Comparison of ENCODE assay signal across 27 cellular contexts in the genomic region with DNA sequence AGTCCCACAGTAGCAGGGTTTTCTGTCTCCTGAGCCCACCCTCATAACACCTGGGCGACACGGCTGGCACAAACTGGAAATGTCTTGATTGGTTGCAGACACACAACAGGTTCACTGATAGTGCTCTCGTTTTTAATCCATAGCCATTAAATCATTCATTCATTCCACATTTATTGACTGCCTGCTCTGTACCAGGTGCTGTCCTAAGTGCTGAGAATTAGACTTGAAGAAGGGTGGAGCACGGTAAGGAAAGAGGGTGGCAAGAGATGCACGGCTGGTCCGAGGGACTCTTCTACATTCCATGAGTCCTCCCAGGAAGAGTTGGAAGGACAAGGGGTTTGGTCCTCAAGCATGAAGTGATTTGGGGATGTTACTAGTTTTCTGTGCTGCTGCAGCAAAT.
DNase-seq lines count a peak whose midpoint lies in the region; ATAC-seq, FAIRE-seq and TF ChIP-seq lines count a peak whose summit lies in the region.
"Had no signal": no experiment of that assay in that cellular context is flagged by ENCODE, and none has a peak within 500 bp of the region (broad histone marks: within the 10 kb centered on the region; RNA-seq: fewer than 3 reads in every experiment).

No MANE protein-coding gene starts in this region.

- H3K9me2 ChIP-seq in SK-N-SH (no peaks in the 10 kb centered on the region), HCT116 (ENCODE audit: insufficient read depth) (no peaks in the 10 kb centered on the region)

- POLR2A ChIA-PET in SK-N-SH (lab: Yijun Ruan, JAX): no interaction called here
- POLR2A ChIA-PET in A549 (lab: Yijun Ruan, JAX): no interaction called here
- POLR2A ChIA-PET in HCT116 (lab: Charles Lee): no interaction called here
- POLR2A ChIA-PET in Caco-2 (lab: Charles Lee): no interaction called here

- TF ChIP-seq CTCF in SK-N-SH (IDR thresholded peaks at IDR 0.05) (no peak), A549 (IDR thresholded peaks at IDR 0.05) (no peak), HCT116 (IDR thresholded peaks at IDR 0.05 in 2 of 3, conservative IDR thresholded peaks at IDR 0.05 in 1 of 3; ENCODE audit: borderline replicate concordance in 1 of 3, insufficient read depth in 1 of 3, low read depth in 2 of 3, low read length in 2 of 3) (no peak), Caco-2 (IDR thresholded peaks at IDR 0.05; ENCODE audit: insufficient read depth in 1 of 2, low read depth in 1 of 2, low read length in 1 of 2, severe bottlenecking in 1 of 2, unreplicated experiment in 1 of 2) (no peak)

- H3K27ac ChIP-seq in SK-N-SH (ENCODE audit: low read depth in 2 of 2, low read length in 1 of 2) (no peak overlapping the region), A549 (no peak overlapping the region), HCT116 (ENCODE audit: low read depth, low read length) (no peak overlapping the region)
- H3K27ac ChIP-seq: 22Rv1, BLaER1 had no signal

- no TSS peak for BruUV-seq in HCT116 (replicated peaks; lab: Mats Ljungman, UMichigan)
- BruUV-seq in Caco-2 (replicated peaks; lab: Mats Ljungman, UMichigan): no TSS peak

- CTCF ChIA-PET in SK-N-SH (lab: Yijun Ruan, JAX) (no interaction called here), A549 (lab: Yijun Ruan, JAX) (no interaction called here), HCT116 (lab: Charles Lee) (no interaction called here), Caco-2 (lab: Charles Lee) (no interaction called here)

- RAD21 ChIA-PET in HCT116 (lab: Charles Lee; ENCODE audit: low non-redundant PET in 1 of 2, low total read pairs in 2 of 2, uncharacterized antibody in 2 of 2, unreplicated experiment in 2 of 2): no interaction called here

- 32% methylated on average over 6 of the region's 6 CpGs for WGBS in SK-N-SH (ENCODE audit: low lambda C conversion rate)
- 29% methylated on average over 6 of the region's 6 CpGs for WGBS in A549 (ENCODE audit: missing lambda C conversion rate)

- no peaks in the 10 kb centered on the region for H3K9me3 ChIP-seq in SK-N-SH
- no peaks in the 10 kb centered on the region for H3K9me3 ChIP-seq in A549
- H3K9me3 ChIP-seq in HCT116 (ENCODE audit: control insufficient read depth in 1 of 2, insufficient read depth in 1 of 2, low read depth in 1 of 2, low read length in 2 of 2): no peaks in the 10 kb centered on the region
- no peaks in the 10 kb centered on the region for H3K9me3 ChIP-seq in MG63
- H3K9me3 ChIP-seq in Caco-2: no peaks in the 10 kb centered on the region
- H3K9me3 ChIP-seq: BE2C had no signal

- H3K4me2 ChIP-seq in SK-N-SH: no peak overlapping the region
- no peak overlapping the region for H3K4me2 ChIP-seq in A549
- no peak overlapping the region for H3K4me2 ChIP-seq in HCT116 (ENCODE audit: low read length)
- H3K4me2 ChIP-seq: BLaER1 had no signal

- no peak overlapping the region for H3K4me3 Mint-ChIP-seq in Caco-2 (ENCODE audit: unreplicated experiment)
- H3K4me3 Mint-ChIP-seq: CD4-positive, alpha-beta memory T cell; CD4-positive, CD25-positive, alpha-beta regulatory T cell; CD8-positive, alpha-beta memory T cell had no signal

- H3K27ac Mint-ChIP-seq in Caco-2 (ENCODE audit: unreplicated experiment): no peak overlapping the region
- H3K27ac Mint-ChIP-seq: CD4-positive, CD25-positive, alpha-beta regulatory T cell; CD8-positive, alpha-beta memory T cell had no signal

- no peaks in the 10 kb centered on the region for H3K9me3 Mint-ChIP-seq in Caco-2 (ENCODE audit: unreplicated experiment)

- no peaks in the 10 kb centered on the region for H3K36me3 Mint-ChIP-seq in Caco-2 (ENCODE audit: insufficient read depth, unreplicated experiment)

- H3K27me3 ChIP-seq in SK-N-SH (ENCODE audit: insufficient read depth): no peaks in the 10 kb centered on the region
- H3K27me3 ChIP-seq in HCT116 (ENCODE audit: insufficient read depth, low read length): no peaks in the 10 kb centered on the region
- no peaks in the 10 kb centered on the region for H3K27me3 ChIP-seq in MG63
- H3K27me3 ChIP-seq in Caco-2 (replicated peaks; ENCODE audit: control insufficient read depth, insufficient read depth, low read length): no peaks in the 10 kb centered on the region
- H3K27me3 ChIP-seq: BE2C had no signal

- intact Hi-C loops in HCT116 (cut with micrococcal nuclease) (no loop called here), Caco-2 (cut with micrococcal nuclease; ENCODE audit: unreplicated experiment) (no loop called here)

- H2AFZ ChIP-seq in SK-N-SH (ENCODE audit: low read depth) (no peak overlapping the region), HCT116 (ENCODE audit: low read depth, low read length, poor library complexity, severe bottlenecking) (no peak overlapping the region)

- no peaks in the 10 kb centered on the region for H3K27me3 Mint-ChIP-seq in Caco-2 (ENCODE audit: insufficient read depth, unreplicated experiment)

- H3K36me3 ChIP-seq in SK-N-SH (replicated peaks in 1 of 2; ENCODE audit: control insufficient read depth in 1 of 2, insufficient read depth in 2 of 2, low read length in 1 of 2) (no peaks in the 10 kb centered on the region), HCT116 (ENCODE audit: control insufficient read depth in 1 of 2, insufficient read depth in 2 of 2, low read length in 2 of 2) (no peaks in the 10 kb centered on the region), MG63 (no peaks in the 10 kb centered on the region), Caco-2 (ENCODE audit: control insufficient read depth, insufficient read depth, low read length) (no peaks in the 10 kb centered on the region)
- H3K36me3 ChIP-seq: BE2C, BLaER1 had no signal

- ATAC-seq in SK-N-SH treated with all-trans-retinoic acid at 6 μM for 48 hours (no peak), A549 (no peak), HCT116 (no peak)

- no peaks in the 10 kb centered on the region for H3F3A ChIP-seq in SK-N-SH (replicated peaks; ENCODE audit: insufficient read depth)

- DNase-seq in SK-N-SH (no peak), A549 (ENCODE audit: low read depth in 1 of 2, low spot score in 1 of 2) (no peak), HCT116 (ENCODE audit: low read depth, low spot score) (no peak), T-helper 9 cell (no peak), MG63 (no peak), Caco-2 (no peak)
- DNase-seq: ACHN; BE2C; C1 segment of cervical spinal cord; Calu3; CD4-positive, alpha-beta memory T cell; CD4-positive, CD25-positive, alpha-beta regulatory T cell; CD8-positive, alpha-beta memory T cell; COR-L47; DMS153; DMS53; DMS79; DND-41; EL; GDM1 had no signal

- FAIRE-seq in A549 (lab: Jason Lieb, UNC): no peak
- FAIRE-seq: D721Med, GM12891, GM19239 had no signal

- TF ChIP-seq POLR2A in A549 (IDR thresholded peaks at IDR 0.05; ENCODE audit: low read length) (no peak), HCT116 (IDR thresholded peaks at IDR 0.05; ENCODE audit: borderline replicate concordance, extremely low read depth, insufficient read depth, insufficient read length) (no peak)

- no peak overlapping the region for H3K4me3 ChIP-seq in SK-N-SH (ENCODE audit: low read depth in 2 of 2, low read length in 1 of 2)
- no peak overlapping the region for H3K4me3 ChIP-seq in A549
- H3K4me3 ChIP-seq in HCT116 (replicated peaks in 1 of 2; ENCODE audit: low read depth in 1 of 2, low read length in 2 of 2): no peak overlapping the region
- no peak overlapping the region for H3K4me3 ChIP-seq in MG63
- no peak overlapping the region for H3K4me3 ChIP-seq in Caco-2 (ENCODE audit: low read depth, low read length)
- H3K4me3 ChIP-seq: BLaER1 had no signal

- H3K4me1 ChIP-seq in SK-N-SH (ENCODE audit: control insufficient read depth in 1 of 2, insufficient read depth in 2 of 2, low read depth in 1 of 2, low read length in 1 of 2) (no peaks in the 10 kb centered on the region), A549 (no peaks in the 10 kb centered on the region), HCT116 (ENCODE audit: control insufficient read depth in 1 of 2, insufficient read depth in 2 of 2, low read length in 2 of 2) (no peaks in the 10 kb centered on the region), Caco-2 (peaks cover 16% of the 10 kb centered on the region)
- H3K4me1 ChIP-seq: BE2C had no signal

- H4K20me1 ChIP-seq in SK-N-SH (ENCODE audit: insufficient read depth): no peaks in the 10 kb centered on the region
- no peaks in the 10 kb centered on the region for H4K20me1 ChIP-seq in HCT116 (ENCODE audit: insufficient read depth)
- H4K20me1 ChIP-seq: BLaER1 had no signal

- H3K4me1 Mint-ChIP-seq in Caco-2 (ENCODE audit: low read depth, unreplicated experiment): peaks cover 15% of the 10 kb centered on the region

- TF ChIP-seq EP300 in SK-N-SH (IDR thresholded peaks at IDR 0.05; ENCODE audit: borderline replicate concordance in 1 of 2, low read depth in 1 of 2, low read length in 1 of 2): no peak
- TF ChIP-seq EP300 in A549 (IDR thresholded peaks at IDR 0.05): no peak
- TF ChIP-seq EP300 in Ishikawa (IDR thresholded peaks at IDR 0.05; ENCODE audit: borderline replicate concordance): no peak

- H3K79me2 ChIP-seq in SK-N-SH (ENCODE audit: insufficient read depth) (no peaks in the 10 kb centered on the region), HCT116 (ENCODE audit: insufficient read depth, low read length) (no peaks in the 10 kb centered on the region)

- TF ChIP-seq RAD21 in SK-N-SH (IDR thresholded peaks at IDR 0.05; ENCODE audit: low read length): no peak
- TF ChIP-seq RAD21 in A549 (conservative IDR thresholded peaks at IDR 0.05 in 1 of 2, IDR thresholded peaks at IDR 0.05 in 1 of 2): no peak
- no peak for TF ChIP-seq RAD21 in HCT116 (IDR thresholded peaks at IDR 0.05; ENCODE audit: low read depth)
- no peak for TF ChIP-seq RAD21 in Ishikawa (IDR thresholded peaks at IDR 0.05; ENCODE audit: low read depth)

- H3K9ac ChIP-seq in SK-N-SH: no peak overlapping the region
- no peak overlapping the region for H3K9ac ChIP-seq in HCT116 (ENCODE audit: low read length)
- H3K9ac ChIP-seq: BLaER1 had no signal

TF ChIP-seq in SK-N-SH, 30 proteins besides CTCF, POLR2A, EP300 and RAD21 (continues in another document):
- TF ChIP-seq RCOR1 (IDR thresholded peaks at IDR 0.05; ENCODE audit: low read length): no peak

TF ChIP-seq in SK-N-SH treated with all-trans-retinoic acid at 6 μM for 48 hours, 23 proteins besides CTCF, POLR2A, EP300 and RAD21 (continues in another document):
- no peak for TF ChIP-seq OSR1 (CRISPR knock-in tag; IDR thresholded peaks at IDR 0.05)
- TF ChIP-seq RARB (CRISPR knock-in tag; IDR thresholded peaks at IDR 0.05): no peak

TF ChIP-seq in HCT116, 20 proteins besides CTCF, POLR2A, EP300 and RAD21 (continues in another document):
- TF ChIP-seq TCF7L2 (IDR thresholded peaks at IDR 0.05; ENCODE audit: borderline replicate concordance, extremely low read depth, insufficient read depth, insufficient read length): no peak

TF ChIP-seq in Ishikawa, 13 proteins besides CTCF, POLR2A, EP300 and RAD21 (continues in another document):
- TF ChIP-seq CREB1 (IDR thresholded peaks at IDR 0.05; ENCODE audit: low read depth): no peak
